Comparison of ENCODE assay signal across 25 cellular contexts in the genomic region with DNA sequence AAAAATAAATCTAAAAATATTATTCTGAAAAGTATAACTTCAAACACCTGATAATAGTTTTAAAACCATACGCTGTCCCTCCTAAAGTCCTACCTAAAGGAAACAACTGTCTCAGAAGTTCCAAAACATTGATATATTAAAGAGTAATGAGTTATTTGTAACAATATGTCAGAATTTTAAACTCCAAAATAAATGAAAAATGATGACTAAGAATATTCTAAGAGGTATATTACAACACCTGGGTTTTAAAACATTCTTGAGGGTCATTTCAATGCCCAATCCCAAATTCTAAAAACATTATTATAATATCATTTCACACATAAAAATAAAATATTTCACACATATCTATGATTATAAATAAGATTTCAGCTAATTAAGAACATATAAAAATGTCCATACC.
"Had no signal": no experiment of that assay in that cellular context is flagged by ENCODE, and none has a peak within 500 bp of the region (broad histone marks: within the 10 kb centered on the region; RNA-seq: fewer than 3 reads in every experiment).

No MANE protein-coding gene starts in this region.

- H3K27me3 ChIP-seq: colonic mucosa, gastroesophageal sphincter, heart right ventricle, transverse colon, upper lobe of right lung had no signal

- H3K4me3 ChIP-seq: colonic mucosa, gastroesophageal sphincter, heart right ventricle, lower lobe of right lung, psoas muscle, skin epidermis, transverse colon, upper lobe of right lung had no signal

- H3K9me3 ChIP-seq: colonic mucosa, gastroesophageal sphincter, heart right ventricle, lower lobe of right lung, psoas muscle, transverse colon, upper lobe of right lung had no signal

- H3K36me3 ChIP-seq: colonic mucosa had no signal

- H3K4me1 ChIP-seq: colonic mucosa had no signal

- DNase-seq: colonic mucosa; effector CD8-positive, alpha-beta T cell; endodermal cell; foreskin fibroblast; glutamatergic neuron; heart right ventricle; hippocampal formation; islet precursor cell; left ventricle myocardium superior; lower lobe of right lung; naive thymus-derived CD8-positive, alpha-beta T cell; nephron progenitor cell; nucleus accumbens; posterior cingulate gyrus; psoas muscle; right cardiac atrium; stimulated activated CD4-positive, alpha-beta T cell treated with anti-CD3 and anti-CD28 coated beads, Interleukin-15, amount 100 ng/mL, for 24 hours; stimulated activated CD4-positive, alpha-beta T cell treated with anti-CD3 and anti-CD28 coated beads, Interleukin-2, amount 100 ng/mL, for 48 hours; stimulated activated naive B cell treated with anti-CD40 and anti-IgM and Interleukin-4, amounts not matched to agents 10 μg/mL and 1 μg/mL and 100 μg/mL, for 72 hours; transverse colon; upper lobe of right lung had no signal

- ATAC-seq: esophagus mucosa; gastroesophageal sphincter; heart right ventricle; left ventricle myocardium superior; lower lobe of right lung; naive thymus-derived CD8-positive, alpha-beta T cell; psoas muscle; right cardiac atrium; stimulated activated naive B cell treated with anti-CD40 and anti-IgM and Interleukin-4, amounts not matched to agents 10 μg/mL and 1 μg/mL and 100 μg/mL, for 72 hours; upper lobe of right lung had no signal

- H3K27ac ChIP-seq: colonic mucosa, epithelial cell of prostate, gastroesophageal sphincter, heart right ventricle, lower lobe of right lung, psoas muscle, skin epidermis, transverse colon, upper lobe of right lung had no signal
